15 cellular contexts compared by ENCODE assay signal in the genomic region with DNA sequence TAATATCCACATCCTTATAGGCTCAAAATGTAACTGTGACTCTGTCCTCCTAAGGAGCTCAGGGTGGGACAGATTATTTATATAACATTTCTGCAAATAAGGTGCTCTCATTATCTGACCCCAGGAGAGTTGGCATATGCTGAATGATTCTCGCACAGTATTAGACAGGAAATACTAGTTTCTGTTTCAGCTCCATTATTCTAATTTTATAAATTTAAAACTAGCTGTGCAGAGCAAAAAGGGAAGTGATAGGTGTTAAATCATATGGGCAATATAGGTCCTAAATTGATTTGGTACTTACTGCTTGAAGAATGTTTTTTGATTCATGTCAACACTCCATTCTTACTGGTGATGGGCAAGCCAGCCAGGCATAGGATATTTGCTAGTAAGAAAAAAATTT.
A peak's percentile ranks its signal among the peaks of the same experiment; 100 is the strongest.
DNase-seq lines count a peak whose midpoint lies in the region; ATAC-seq lines count a peak whose summit lies in the region.
"Had no signal": no experiment of that assay in that cellular context is flagged by ENCODE, and none has a peak within 500 bp of the region (broad histone marks: within the 10 kb centered on the region; RNA-seq: fewer than 3 reads in every experiment).

No MANE protein-coding gene starts in this region.

- peaks cover 4% of the 10 kb centered on the region for H3K4me1 Mint-ChIP-seq in activated naive CD8-positive, alpha-beta T cell treated with anti-CD3 and anti-CD28 coated beads, Interleukin-2, amount 50 U/mL, for 24 hours
- H3K4me1 Mint-ChIP-seq: activated CD8-positive, alpha-beta memory T cell treated with anti-CD3 and anti-CD28 coated beads, Interleukin-2, amount 10 ng/mL, durations not matched to agents 7 days and 5 days had no signal

- H3K27me3 Mint-ChIP-seq in activated naive CD8-positive, alpha-beta T cell treated with anti-CD3 and anti-CD28 coated beads, Interleukin-2, amount 50 U/mL, for 24 hours = peaks cover 2% of the 10 kb centered on the region
- H3K27me3 Mint-ChIP-seq: activated CD8-positive, alpha-beta memory T cell treated with anti-CD3 and anti-CD28 coated beads, Interleukin-2, amount 10 ng/mL, durations not matched to agents 7 days and 5 days had no signal

- ATAC-seq in GM18499 (IDR thresholded peaks at IDR 0.05; ENCODE audit: insufficient read depth, unreplicated experiment) = peak; percentile 59
- ATAC-seq in GM19467 (IDR thresholded peaks at IDR 0.05; ENCODE audit: unreplicated experiment) = peak; percentile 60
- ATAC-seq in HG02852 (IDR thresholded peaks at IDR 0.05; ENCODE audit: unreplicated experiment) = peak; percentile 62
- peak; percentile 61 for ATAC-seq in HG03520 (IDR thresholded peaks at IDR 0.05; ENCODE audit: unreplicated experiment)
- no peak for ATAC-seq in activated naive CD8-positive, alpha-beta T cell treated with anti-CD3 and anti-CD28 coated beads, Interleukin-2, amount 50 U/mL, for 24 hours
- ATAC-seq: activated CD8-positive, alpha-beta memory T cell treated with anti-CD3 and anti-CD28 coated beads, Interleukin-2, amount 10 ng/mL, durations not matched to agents 7 days and 5 days; Panc1 had no signal

- H3K9me3 Mint-ChIP-seq in activated naive CD8-positive, alpha-beta T cell treated with anti-CD3 and anti-CD28 coated beads, Interleukin-2, amount 50 U/mL, for 24 hours = no peaks in the 10 kb centered on the region

- DNase-seq in NCI-H1436 treated with DMSO at 0.1 percent for 48 hours (lab: John Stamatoyannopoulos, UW) (no peak), AG08396 (ENCODE audit: low spot score) (no peak)
- no peak for DNase-seq in activated naive CD8-positive, alpha-beta T cell treated with anti-CD3 and anti-CD28 coated beads, Interleukin-2, amount 50 U/mL, for 24 hours
- DNase-seq in stimulated activated CD8-positive, alpha-beta memory T cell treated with anti-CD3 and anti-CD28 coated beads, Interleukin-4, amount 100 ng/mL, for 48 hours = no peak
- DNase-seq: activated CD8-positive, alpha-beta memory T cell treated with anti-CD3 and anti-CD28 coated beads, Interleukin-2, amount 10 ng/mL, durations not matched to agents 7 days and 5 days; dermis blood vessel endothelial cell; foreskin fibroblast; NCI-H2029 treated with DMSO at 0.1 percent for 48 hours; T1000; trophoblast cell had no signal

- H3K27ac Mint-ChIP-seq in activated naive CD8-positive, alpha-beta T cell treated with anti-CD3 and anti-CD28 coated beads, Interleukin-2, amount 50 U/mL, for 24 hours = no peak overlapping the region
- H3K27ac Mint-ChIP-seq: activated CD8-positive, alpha-beta memory T cell treated with anti-CD3 and anti-CD28 coated beads, Interleukin-2, amount 10 ng/mL, durations not matched to agents 7 days and 5 days had no signal

- H3K36me3 Mint-ChIP-seq in activated naive CD8-positive, alpha-beta T cell treated with anti-CD3 and anti-CD28 coated beads, Interleukin-2, amount 50 U/mL, for 24 hours (ENCODE audit: low read depth) = no peaks in the 10 kb centered on the region
- H3K36me3 Mint-ChIP-seq: activated CD8-positive, alpha-beta memory T cell treated with anti-CD3 and anti-CD28 coated beads, Interleukin-2, amount 10 ng/mL, durations not matched to agents 7 days and 5 days had no signal

- no peak overlapping the region for H3K4me3 Mint-ChIP-seq in activated naive CD8-positive, alpha-beta T cell treated with anti-CD3 and anti-CD28 coated beads, Interleukin-2, amount 50 U/mL, for 24 hours
- H3K4me3 Mint-ChIP-seq: activated CD8-positive, alpha-beta memory T cell treated with anti-CD3 and anti-CD28 coated beads, Interleukin-2, amount 10 ng/mL, durations not matched to agents 7 days and 5 days had no signal
